Comparison of ENCODE assay signal across 1 cellular context in genomic region chr19:46634656-46635218, GRCh38.
A peak's percentile ranks its signal among the peaks of the same experiment; 100 is the strongest.
TF ChIP-seq lines count a peak whose summit lies in the region.

No MANE protein-coding gene starts in this region.

TF ChIP-seq in HEK293, 187 proteins besides CTCF, POLR2A, EP300 and RAD21 (continued from another document and continues in another):
- TF ChIP-seq, protein P1, sequence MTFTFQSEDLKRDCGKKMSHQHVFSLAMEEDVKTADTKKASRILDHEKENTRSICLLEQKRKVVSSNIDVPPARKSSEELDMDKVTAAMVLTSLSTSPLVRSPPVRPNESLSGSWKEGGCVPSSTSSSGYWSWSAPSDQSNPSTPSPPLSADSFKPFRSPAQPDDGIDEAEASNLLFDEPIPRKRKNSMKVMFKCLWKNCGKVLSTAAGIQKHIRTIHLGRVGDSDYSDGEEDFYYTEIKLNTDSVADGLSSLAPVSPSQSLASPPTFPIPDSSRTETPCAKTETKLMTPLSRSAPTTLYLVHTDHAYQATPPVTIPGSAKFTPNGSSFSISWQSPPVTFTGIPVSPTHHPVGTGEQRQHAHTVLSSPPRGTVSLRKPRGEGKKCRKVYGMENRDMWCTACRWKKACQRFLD (tag by site-specific recombination; IDR thresholded peaks at IDR 0.05), result no peak
- no peak for TF ChIP-seq ZNF529 (tag by site-specific recombination; IDR thresholded peaks at IDR 0.05; ENCODE audit: insufficient replicate concordance)
- no peak for TF ChIP-seq ZNF837 (tag by site-specific recombination; IDR thresholded peaks at IDR 0.05)
- no peak for TF ChIP-seq ZFP41 (tag by site-specific recombination; IDR thresholded peaks at IDR 0.05; ENCODE audit: borderline replicate concordance)
- TF ChIP-seq, protein P2, sequence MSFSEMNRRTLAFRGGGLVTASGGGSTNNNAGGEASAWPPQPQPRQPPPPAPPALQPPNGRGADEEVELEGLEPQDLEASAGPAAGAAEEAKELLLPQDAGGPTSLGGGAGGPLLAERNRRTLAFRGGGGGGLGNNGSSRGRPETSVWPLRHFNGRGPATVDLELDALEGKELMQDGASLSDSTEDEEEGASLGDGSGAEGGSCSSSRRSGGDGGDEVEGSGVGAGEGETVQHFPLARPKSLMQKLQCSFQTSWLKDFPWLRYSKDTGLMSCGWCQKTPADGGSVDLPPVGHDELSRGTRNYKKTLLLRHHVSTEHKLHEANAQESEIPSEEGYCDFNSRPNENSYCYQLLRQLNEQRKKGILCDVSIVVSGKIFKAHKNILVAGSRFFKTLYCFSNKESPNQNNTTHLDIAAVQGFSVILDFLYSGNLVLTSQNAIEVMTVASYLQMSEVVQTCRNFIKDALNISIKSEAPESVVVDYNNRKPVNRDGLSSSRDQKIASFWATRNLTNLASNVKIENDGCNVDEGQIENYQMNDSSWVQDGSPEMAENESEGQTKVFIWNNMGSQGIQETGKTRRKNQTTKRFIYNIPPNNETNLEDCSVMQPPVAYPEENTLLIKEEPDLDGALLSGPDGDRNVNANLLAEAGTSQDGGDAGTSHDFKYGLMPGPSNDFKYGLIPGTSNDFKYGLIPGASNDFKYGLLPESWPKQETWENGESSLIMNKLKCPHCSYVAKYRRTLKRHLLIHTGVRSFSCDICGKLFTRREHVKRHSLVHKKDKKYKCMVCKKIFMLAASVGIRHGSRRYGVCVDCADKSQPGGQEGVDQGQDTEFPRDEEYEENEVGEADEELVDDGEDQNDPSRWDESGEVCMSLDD (tag by site-specific recombination; IDR thresholded peaks at IDR 0.05), result peak; percentile 81; the same call in 1 of the 2 replicates
- TF ChIP-seq ZNF521 (tag by site-specific recombination; IDR thresholded peaks at IDR 0.05), result no peak
- TF ChIP-seq WT1 (tag by site-specific recombination; IDR thresholded peaks at IDR 0.05), result no peak
- TF ChIP-seq SP2 (tag by site-specific recombination; IDR thresholded peaks at IDR 0.05), result no peak; the same call in 1 of the 2 replicates
- TF ChIP-seq, protein P3, sequence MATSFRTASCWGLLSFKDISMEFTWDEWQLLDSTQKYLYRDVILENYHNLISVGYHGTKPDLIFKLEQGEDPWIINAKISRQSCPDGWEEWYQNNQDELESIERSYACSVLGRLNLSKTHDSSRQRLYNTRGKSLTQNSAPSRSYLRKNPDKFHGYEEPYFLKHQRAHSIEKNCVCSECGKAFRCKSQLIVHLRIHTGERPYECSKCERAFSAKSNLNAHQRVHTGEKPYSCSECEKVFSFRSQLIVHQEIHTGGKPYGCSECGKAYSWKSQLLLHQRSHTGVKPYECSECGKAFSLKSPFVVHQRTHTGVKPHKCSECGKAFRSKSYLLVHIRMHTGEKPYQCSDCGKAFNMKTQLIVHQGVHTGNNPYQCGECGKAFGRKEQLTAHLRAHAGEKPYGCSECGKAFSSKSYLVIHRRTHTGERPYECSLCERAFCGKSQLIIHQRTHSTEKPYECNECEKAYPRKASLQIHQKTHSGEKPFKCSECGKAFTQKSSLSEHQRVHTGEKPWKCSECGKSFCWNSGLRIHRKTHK (tag by site-specific recombination; IDR thresholded peaks at IDR 0.05), result no peak
- no peak for TF ChIP-seq SALL2 (tag by site-specific recombination; IDR thresholded peaks at IDR 0.05; ENCODE audit: borderline replicate concordance)
- TF ChIP-seq ZNF223 (tag by site-specific recombination; IDR thresholded peaks at IDR 0.05), result no peak
- TF ChIP-seq ZFP69B (tag by site-specific recombination; IDR thresholded peaks at IDR 0.05), result no peak
- no peak for TF ChIP-seq ZNF792 (tag by site-specific recombination; IDR thresholded peaks at IDR 0.05)
- no peak for TF ChIP-seq ZNF311 (tag by site-specific recombination; IDR thresholded peaks at IDR 0.05; ENCODE audit: borderline replicate concordance)
- no peak for TF ChIP-seq REST (tag by site-specific recombination; IDR thresholded peaks at IDR 0.05)
- TF ChIP-seq ZNF623 (tag by site-specific recombination; IDR thresholded peaks at IDR 0.05), result no peak
- peak; percentile 18; the same call in 1 of the 2 replicates for TF ChIP-seq KLF1 (tag by site-specific recombination; IDR thresholded peaks at IDR 0.05)
- TF ChIP-seq, protein P4, sequence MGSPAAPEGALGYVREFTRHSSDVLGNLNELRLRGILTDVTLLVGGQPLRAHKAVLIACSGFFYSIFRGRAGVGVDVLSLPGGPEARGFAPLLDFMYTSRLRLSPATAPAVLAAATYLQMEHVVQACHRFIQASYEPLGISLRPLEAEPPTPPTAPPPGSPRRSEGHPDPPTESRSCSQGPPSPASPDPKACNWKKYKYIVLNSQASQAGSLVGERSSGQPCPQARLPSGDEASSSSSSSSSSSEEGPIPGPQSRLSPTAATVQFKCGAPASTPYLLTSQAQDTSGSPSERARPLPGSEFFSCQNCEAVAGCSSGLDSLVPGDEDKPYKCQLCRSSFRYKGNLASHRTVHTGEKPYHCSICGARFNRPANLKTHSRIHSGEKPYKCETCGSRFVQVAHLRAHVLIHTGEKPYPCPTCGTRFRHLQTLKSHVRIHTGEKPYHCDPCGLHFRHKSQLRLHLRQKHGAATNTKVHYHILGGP (tag by site-specific recombination; IDR thresholded peaks at IDR 0.05), result no peak
- 0 out of 2 replicates have a peak, but pooled peaks have one; percentile 18 for TF ChIP-seq ZNF121 (tag by site-specific recombination; IDR thresholded peaks at IDR 0.05)
- TF ChIP-seq, protein P5, sequence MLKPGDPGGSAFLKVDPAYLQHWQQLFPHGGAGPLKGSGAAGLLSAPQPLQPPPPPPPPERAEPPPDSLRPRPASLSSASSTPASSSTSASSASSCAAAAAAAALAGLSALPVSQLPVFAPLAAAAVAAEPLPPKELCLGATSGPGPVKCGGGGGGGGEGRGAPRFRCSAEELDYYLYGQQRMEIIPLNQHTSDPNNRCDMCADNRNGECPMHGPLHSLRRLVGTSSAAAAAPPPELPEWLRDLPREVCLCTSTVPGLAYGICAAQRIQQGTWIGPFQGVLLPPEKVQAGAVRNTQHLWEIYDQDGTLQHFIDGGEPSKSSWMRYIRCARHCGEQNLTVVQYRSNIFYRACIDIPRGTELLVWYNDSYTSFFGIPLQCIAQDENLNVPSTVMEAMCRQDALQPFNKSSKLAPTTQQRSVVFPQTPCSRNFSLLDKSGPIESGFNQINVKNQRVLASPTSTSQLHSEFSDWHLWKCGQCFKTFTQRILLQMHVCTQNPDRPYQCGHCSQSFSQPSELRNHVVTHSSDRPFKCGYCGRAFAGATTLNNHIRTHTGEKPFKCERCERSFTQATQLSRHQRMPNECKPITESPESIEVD (tag by site-specific recombination; IDR thresholded peaks at IDR 0.05), result no peak
- TF ChIP-seq, protein P6, sequence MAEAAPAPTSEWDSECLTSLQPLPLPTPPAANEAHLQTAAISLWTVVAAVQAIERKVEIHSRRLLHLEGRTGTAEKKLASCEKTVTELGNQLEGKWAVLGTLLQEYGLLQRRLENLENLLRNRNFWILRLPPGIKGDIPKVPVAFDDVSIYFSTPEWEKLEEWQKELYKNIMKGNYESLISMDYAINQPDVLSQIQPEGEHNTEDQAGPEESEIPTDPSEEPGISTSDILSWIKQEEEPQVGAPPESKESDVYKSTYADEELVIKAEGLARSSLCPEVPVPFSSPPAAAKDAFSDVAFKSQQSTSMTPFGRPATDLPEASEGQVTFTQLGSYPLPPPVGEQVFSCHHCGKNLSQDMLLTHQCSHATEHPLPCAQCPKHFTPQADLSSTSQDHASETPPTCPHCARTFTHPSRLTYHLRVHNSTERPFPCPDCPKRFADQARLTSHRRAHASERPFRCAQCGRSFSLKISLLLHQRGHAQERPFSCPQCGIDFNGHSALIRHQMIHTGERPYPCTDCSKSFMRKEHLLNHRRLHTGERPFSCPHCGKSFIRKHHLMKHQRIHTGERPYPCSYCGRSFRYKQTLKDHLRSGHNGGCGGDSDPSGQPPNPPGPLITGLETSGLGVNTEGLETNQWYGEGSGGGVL (tag by site-specific recombination; IDR thresholded peaks at IDR 0.05), result peak; percentile 94
- TF ChIP-seq ZNF830 (tag by site-specific recombination; IDR thresholded peaks at IDR 0.05; ENCODE audit: low read depth), result no peak
- no peak for TF ChIP-seq ZBTB26 (tag by site-specific recombination; optimal IDR thresholded peaks at IDR 0.05)
- TF ChIP-seq ZBTB17 (tag by site-specific recombination; IDR thresholded peaks at IDR 0.05), result peak; percentile 64
- peak; percentile 59 for TF ChIP-seq ZIC2 (tag by site-specific recombination; IDR thresholded peaks at IDR 0.05)
- no peak for TF ChIP-seq ZNF768 (tag by site-specific recombination; IDR thresholded peaks at IDR 0.05)
- TF ChIP-seq GLI2 (tag by site-specific recombination; IDR thresholded peaks at IDR 0.05; ENCODE audit: borderline replicate concordance, low read depth), result no peak
- no peak for TF ChIP-seq ZBTB7A (tag by site-specific recombination; IDR thresholded peaks at IDR 0.05; ENCODE audit: low read depth)
- no peak for TF ChIP-seq RBAK (tag by site-specific recombination; IDR thresholded peaks at IDR 0.05)
- TF ChIP-seq ZNF514 (tag by site-specific recombination; IDR thresholded peaks at IDR 0.05), result no peak
- TF ChIP-seq ZBTB49 (tag by site-specific recombination; IDR thresholded peaks at IDR 0.05; ENCODE audit: low read depth), result no peak
- peak; percentile 18 for TF ChIP-seq ZBTB20 (tag by site-specific recombination; IDR thresholded peaks at IDR 0.05)
- no peak for TF ChIP-seq ZNF624 (tag by site-specific recombination; IDR thresholded peaks at IDR 0.05)
- no peak for TF ChIP-seq ZNF184 (tag by site-specific recombination; IDR thresholded peaks at IDR 0.05)
- no peak for TF ChIP-seq AEBP2 (tag by site-specific recombination; IDR thresholded peaks at IDR 0.05; ENCODE audit: borderline replicate concordance)
- TF ChIP-seq ZNF324 (tag by site-specific recombination; IDR thresholded peaks at IDR 0.05), result no peak
- TF ChIP-seq PRDM1 (tag by site-specific recombination; IDR thresholded peaks at IDR 0.05), result no peak
- TF ChIP-seq ZNF18 (tag by site-specific recombination; IDR thresholded peaks at IDR 0.05), result no peak
